In genomic region chr2:226434702-226435101, GRCh38 we compare ENCODE assay signal across 22 cellular contexts.
"Had no signal": no experiment of that assay in that cellular context is flagged by ENCODE, and none has a peak within 500 bp of the region (broad histone marks: within the 10 kb centered on the region; RNA-seq: fewer than 3 reads in every experiment).

No MANE protein-coding gene starts in this region.

- H3K79me2 ChIP-seq: hepatocyte had no signal

- H3K27me3 ChIP-seq: body of pancreas, foreskin keratinocyte, hepatocyte, left lung, transverse colon, uterus had no signal

- H3K9me3 ChIP-seq: body of pancreas, left lung, transverse colon, uterus had no signal

- H3K4me2 ChIP-seq: hepatocyte had no signal

- H3K4me1 ChIP-seq: body of pancreas, left lung, transverse colon, uterus had no signal

- FAIRE-seq: endometrium had no signal

- H3K4me3 ChIP-seq: body of pancreas, hepatocyte, left lung, lung, transverse colon, uterus had no signal

- H3K27ac ChIP-seq: body of pancreas, foreskin keratinocyte, hepatocyte, left lung, transverse colon, uterus, VCaP had no signal

- H3K36me3 ChIP-seq: left lung, transverse colon, uterus had no signal

- H2AFZ ChIP-seq: hepatocyte had no signal

- DNase-seq: activated CD4-positive, alpha-beta memory T cell treated with anti-CD3 and anti-CD28 coated beads, Interleukin-2, amount 10 ng/mL, durations not matched to agents 7 days and 5 days; activated CD4-positive, alpha-beta T cell treated with anti-CD3 and anti-CD28 coated beads, Interleukin-2, amount 10 ng/mL, durations not matched to agents 24 days and 14 days; activated effector memory CD4-positive, alpha-beta T cell treated with anti-CD3 and anti-CD28 coated beads, Interleukin-2, amount 50 U/mL, for 16 hours; activated naive CD4-positive, alpha-beta T cell treated with anti-CD3 and anti-CD28 coated beads, Interleukin-2, amount 50 U/mL, for 16 hours; activated naive CD8-positive, alpha-beta T cell treated with anti-CD3 and anti-CD28 coated beads, Interleukin-2, amount 50 U/mL, for 24 hours; activated T-cell treated with anti-CD3 and anti-CD28 coated beads for 4 hours; anterior cingulate cortex; body of pancreas; foreskin keratinocyte; immature natural killer cell; left lung; natural killer cell; posterior cingulate gyrus; stimulated activated CD4-positive, alpha-beta T cell treated with anti-CD3 and anti-CD28 coated beads, Interleukin-12 subunit alpha, Interleukin-12 subunit beta, amount 100 ng/mL, for 4 hours; stimulated activated naive CD8-positive, alpha-beta T cell treated with anti-CD3 and anti-CD28 coated beads, Interleukin-15, amount 100 ng/mL, for 72 hours; transverse colon; uterus had no signal

- ATAC-seq: activated CD4-positive, CD25-positive, alpha-beta regulatory T cell treated with anti-CD3 and anti-CD28 coated beads, Interleukin-2, amount 50 U/mL, for 24 hours; activated naive CD8-positive, alpha-beta T cell treated with anti-CD3 and anti-CD28 coated beads, Interleukin-2, amount 50 U/mL, for 24 hours; body of pancreas; foreskin keratinocyte; left lung; natural killer cell; stimulated activated naive CD8-positive, alpha-beta T cell treated with anti-CD3 and anti-CD28 coated beads, Interleukin-15, amount 100 ng/mL, for 72 hours had no signal
